24 cellular contexts compared by ENCODE assay signal in genomic region chr21:28227881-28228623, GRCh38.
DNase-seq lines count a peak whose midpoint lies in the region; ATAC-seq and TF ChIP-seq lines count a peak whose summit lies in the region.
"Had no signal": no experiment of that assay in that cellular context is flagged by ENCODE, and none has a peak within 500 bp of the region (broad histone marks: within the 10 kb centered on the region; RNA-seq: fewer than 3 reads in every experiment).

No MANE protein-coding gene starts in this region.

- intact Hi-C loops in MCF 10A (cut with micrococcal nuclease) (no loop called here), breast epithelium (cut with DNase I; ENCODE audit: low total_unique reads) (loop anchor here (2.0 kb wide), 1 partner anchor 53 kb away; no protein-coding TSS in a partner anchor), PC-3 (cut with micrococcal nuclease) (loop anchor here (5.0 kb wide), 1 partner anchor 64 kb away; no protein-coding TSS in a partner anchor), upper lobe of right lung (cut with DNase I) (no loop called here)

- CTCF ChIA-PET in MCF 10A (lab: Yijun Ruan, JAX) = interaction anchor here (0.6 kb wide), 1 partner anchor 1382 kb away, joined by 4 read pairs; no protein-coding TSS in a partner anchor
- CTCF ChIA-PET in PC-3 (lab: Charles Lee) = no interaction called here
- CTCF ChIA-PET in activated naive CD4-positive, alpha-beta T cell treated with anti-CD3 and anti-CD28 coated beads, Interleukin-2, amount 10 ng/mL, durations not matched to agents 7 days and 5 days (lab: Charles Lee) = no interaction called here

- TF ChIP-seq EP300 in gastroesophageal sphincter (IDR thresholded peaks at IDR 0.05) = no peak

- DNase-seq in MCF 10A (ENCODE audit: unreplicated experiment) (peak; percentile 23), breast epithelium (ENCODE audit: low spot score in 2 of 2) (no peak), PC-3 (peak; percentile 50), upper lobe of right lung (no peak), MG63 (no peak), GM19238 (ENCODE audit: insufficient read length, low spot score) (no peak)
- no peak for DNase-seq in activated naive CD4-positive, alpha-beta T cell treated with anti-CD3 and anti-CD28 coated beads, Interleukin-2, amount 10 ng/mL, durations not matched to agents 7 days and 5 days
- DNase-seq: activated T-cell treated with anti-CD3 and anti-CD28 coated beads, Interleukin-2, amount 50 U/mL, for 48 hours; CD4-positive, CD25-positive, alpha-beta regulatory T cell; GF-D8; HCEC 1CT; midbrain; NCI-H187 treated with DMSO at 0.1 percent for 48 hours; NCI-H446 treated with DMSO at 0.1 percent for 48 hours; stimulated activated CD4-positive, alpha-beta T cell treated with anti-CD3 and anti-CD28 coated beads, Interleukin-12 subunit alpha, Interleukin-12 subunit beta, amount 100 ng/mL, for 4 hours; substantia nigra had no signal

- H3K4me1 Mint-ChIP-seq in MCF 10A (ENCODE audit: insufficient read depth, unreplicated experiment) = peaks cover 27% of the 10 kb centered on the region
- H3K4me1 Mint-ChIP-seq in activated naive CD4-positive, alpha-beta T cell treated with anti-CD3 and anti-CD28 coated beads, Interleukin-2, amount 10 ng/mL, durations not matched to agents 7 days and 5 days = no peaks in the 10 kb centered on the region
- H3K4me1 Mint-ChIP-seq: CD4-positive, CD25-positive, alpha-beta regulatory T cell; neural progenitor cell had no signal

- no TSS peak for BruUV-seq in MCF 10A (replicated peaks; lab: Mats Ljungman, UMichigan)
- no TSS peak for BruUV-seq in PC-3 (replicated peaks; lab: Mats Ljungman, UMichigan)

- H3K27ac ChIP-seq in breast epithelium = no peak overlapping the region
- H3K27ac ChIP-seq in PC-3 (ENCODE audit: low read length) = no peak overlapping the region
- no peak overlapping the region for H3K27ac ChIP-seq in gastroesophageal sphincter
- H3K27ac ChIP-seq in upper lobe of right lung = no peak overlapping the region
- H3K27ac ChIP-seq: A549, coronary artery, neural progenitor cell, SJSA1, vagina had no signal

- H3K4me3 Mint-ChIP-seq in MCF 10A (ENCODE audit: unreplicated experiment) = no peak overlapping the region
- H3K4me3 Mint-ChIP-seq in activated naive CD4-positive, alpha-beta T cell treated with anti-CD3 and anti-CD28 coated beads, Interleukin-2, amount 10 ng/mL, durations not matched to agents 7 days and 5 days = no peak overlapping the region
- H3K4me3 Mint-ChIP-seq: CD4-positive, CD25-positive, alpha-beta regulatory T cell; neural progenitor cell; T-helper 2 cell treated with Interferon-gamma antibody and Interleukin-4, amounts not matched to agents 5 μg/mL and 100 μg/mL, for 36 hours had no signal

- H3K9me3 Mint-ChIP-seq in MCF 10A (ENCODE audit: unreplicated experiment) = no peaks in the 10 kb centered on the region
- no peaks in the 10 kb centered on the region for H3K9me3 Mint-ChIP-seq in activated naive CD4-positive, alpha-beta T cell treated with anti-CD3 and anti-CD28 coated beads, Interleukin-2, amount 10 ng/mL, durations not matched to agents 7 days and 5 days
- H3K9me3 Mint-ChIP-seq: activated naive CD4-positive, alpha-beta T cell treated with anti-CD3 and anti-CD28 coated beads, Interleukin-2, amount 50 U/mL, for 72 hours; neural progenitor cell; T-helper 2 cell treated with Interferon-gamma antibody and Interleukin-4, amounts not matched to agents 5 μg/mL and 100 μg/mL, for 36 hours had no signal

- no peak overlapping the region for H3K9ac ChIP-seq in PC-3 (ENCODE audit: low read length)
- H3K9ac ChIP-seq: neural progenitor cell had no signal

- H3K4me1 ChIP-seq in breast epithelium = no peaks in the 10 kb centered on the region
- peaks cover 43% of the 10 kb centered on the region for H3K4me1 ChIP-seq in PC-3 (ENCODE audit: insufficient read depth, low read length)
- H3K4me1 ChIP-seq in gastroesophageal sphincter = peaks cover 0 to 26% (median 0%) of the 10 kb centered on the region in 3 donors
- no peaks in the 10 kb centered on the region for H3K4me1 ChIP-seq in upper lobe of right lung
- H3K4me1 ChIP-seq: A549, neural progenitor cell, SJSA1 had no signal

- H3F3A ChIP-seq in PC-3 (ENCODE audit: low read length, unreplicated experiment) = no peaks in the 10 kb centered on the region

- H3K79me2 ChIP-seq in PC-3 (ENCODE audit: low read length) = no peaks in the 10 kb centered on the region

- no peak for TF ChIP-seq POLR2A in breast epithelium (IDR thresholded peaks at IDR 0.05)
- TF ChIP-seq POLR2A in gastroesophageal sphincter (IDR thresholded peaks at IDR 0.05) = no peak

- no peaks in the 10 kb centered on the region for H4K20me1 ChIP-seq in PC-3 (ENCODE audit: low read length)

- H3K36me3 ChIP-seq in breast epithelium (no peaks in the 10 kb centered on the region), PC-3 (ENCODE audit: low read depth, low read length) (no peaks in the 10 kb centered on the region), gastroesophageal sphincter (no peaks in the 10 kb centered on the region), upper lobe of right lung (no peaks in the 10 kb centered on the region), MG63 (no peaks in the 10 kb centered on the region)
- H3K36me3 ChIP-seq: neural progenitor cell, SJSA1, vagina had no signal

- TF ChIP-seq CTCF in MCF 10A (IDR thresholded peaks at IDR 0.05; ENCODE audit: unreplicated experiment) = no peak
- no peak for TF ChIP-seq CTCF in breast epithelium (IDR thresholded peaks at IDR 0.05)
- no peak for TF ChIP-seq CTCF in PC-3 (conservative IDR thresholded peaks at IDR 0.05; ENCODE audit: low read depth, low read length)
- no peak for TF ChIP-seq CTCF in gastroesophageal sphincter (IDR thresholded peaks at IDR 0.05)
- no peak for TF ChIP-seq CTCF in upper lobe of right lung (IDR thresholded peaks at IDR 0.05)

- H3K27me3 ChIP-seq in breast epithelium = no peaks in the 10 kb centered on the region
- H3K27me3 ChIP-seq in PC-3 (ENCODE audit: low read length) = no peaks in the 10 kb centered on the region
- no peaks in the 10 kb centered on the region for H3K27me3 ChIP-seq in gastroesophageal sphincter
- no peaks in the 10 kb centered on the region for H3K27me3 ChIP-seq in upper lobe of right lung
- no peaks in the 10 kb centered on the region for H3K27me3 ChIP-seq in MG63
- H3K27me3 ChIP-seq: neural progenitor cell, SJSA1, vagina had no signal

- H2AFZ ChIP-seq in PC-3 (ENCODE audit: low read length) = no peak overlapping the region
- H2AFZ ChIP-seq: neural progenitor cell had no signal

- H3K27ac Mint-ChIP-seq in MCF 10A (ENCODE audit: low read depth, unreplicated experiment) = peak overlapping the region; percentile 77
- no peak overlapping the region for H3K27ac Mint-ChIP-seq in activated naive CD4-positive, alpha-beta T cell treated with anti-CD3 and anti-CD28 coated beads, Interleukin-2, amount 10 ng/mL, durations not matched to agents 7 days and 5 days
- H3K27ac Mint-ChIP-seq: activated naive CD4-positive, alpha-beta T cell treated with anti-CD3 and anti-CD28 coated beads, Interleukin-2, amount 50 U/mL, for 72 hours; CD4-positive, CD25-positive, alpha-beta regulatory T cell; neural progenitor cell; T-helper 2 cell treated with Interferon-gamma antibody and Interleukin-4, amounts not matched to agents 5 μg/mL and 100 μg/mL, for 36 hours had no signal

- WGBS in gastroesophageal sphincter (ENCODE audit: low coverage in 1 of 2), 2 donors = 57 to 77% methylated on average over 3 to 4 of the region's 4 CpGs

- H3K36me3 Mint-ChIP-seq in MCF 10A (ENCODE audit: insufficient read depth, unreplicated experiment) = no peaks in the 10 kb centered on the region
- H3K36me3 Mint-ChIP-seq in activated naive CD4-positive, alpha-beta T cell treated with anti-CD3 and anti-CD28 coated beads, Interleukin-2, amount 10 ng/mL, durations not matched to agents 7 days and 5 days = no peaks in the 10 kb centered on the region
- H3K36me3 Mint-ChIP-seq: activated naive CD4-positive, alpha-beta T cell treated with anti-CD3 and anti-CD28 coated beads, Interleukin-2, amount 50 U/mL, for 72 hours; CD4-positive, CD25-positive, alpha-beta regulatory T cell; neural progenitor cell had no signal

- H3K9me3 ChIP-seq in breast epithelium = no peaks in the 10 kb centered on the region
- H3K9me3 ChIP-seq in PC-3 (ENCODE audit: low read length) = no peaks in the 10 kb centered on the region
- H3K9me3 ChIP-seq in gastroesophageal sphincter = no peaks in the 10 kb centered on the region
- H3K9me3 ChIP-seq in upper lobe of right lung = no peaks in the 10 kb centered on the region
- no peaks in the 10 kb centered on the region for H3K9me3 ChIP-seq in MG63
- H3K9me3 ChIP-seq: A549, SJSA1, vagina had no signal

- H3K4me3 ChIP-seq in breast epithelium (no peak overlapping the region), PC-3 (ENCODE audit: low read length) (no peak overlapping the region), gastroesophageal sphincter (no peak overlapping the region), upper lobe of right lung (no peak overlapping the region), MG63 (no peak overlapping the region)
- H3K4me3 ChIP-seq: A549, coronary artery, neural progenitor cell, SJSA1, vagina had no signal

- peak; percentile 23; the same call in 1 of the 2 replicates for ATAC-seq in PC-3
- ATAC-seq in gastroesophageal sphincter = peak; percentile 25
- ATAC-seq in upper lobe of right lung = peak; percentile 58
- ATAC-seq: A549; activated naive CD4-positive, alpha-beta T cell treated with anti-CD3 and anti-CD28 coated beads, Interleukin-2, amount 50 U/mL, for 72 hours had no signal

- H3K27me3 Mint-ChIP-seq in MCF 10A (ENCODE audit: insufficient read depth, unreplicated experiment) = no peaks in the 10 kb centered on the region
- H3K27me3 Mint-ChIP-seq in activated naive CD4-positive, alpha-beta T cell treated with anti-CD3 and anti-CD28 coated beads, Interleukin-2, amount 10 ng/mL, durations not matched to agents 7 days and 5 days = no peaks in the 10 kb centered on the region
- H3K27me3 Mint-ChIP-seq: CD4-positive, CD25-positive, alpha-beta regulatory T cell had no signal

- H3K4me2 ChIP-seq in PC-3 (ENCODE audit: low read length) = peak overlapping the region; percentile 23
- H3K4me2 ChIP-seq: A549, neural progenitor cell had no signal

- H3K9me2 ChIP-seq in PC-3 (replicated peaks; ENCODE audit: low read length) = no peaks in the 10 kb centered on the region

- POLR2A ChIA-PET in MCF 10A (lab: Yijun Ruan, JAX) = interaction anchor here (0.7 to 2.2 kb wide), 4 partner anchors 10 to 71 kb away, joined by 3 to 12 read pairs (median 4); no protein-coding TSS in a partner anchor
- POLR2A ChIA-PET in PC-3 (lab: Charles Lee; ENCODE audit: unreplicated experiment) = no interaction called here

Comparison
In these comparisons a context has a peak if more than half of its experiments do, and no peak if none do; other contexts are left out.
1. DNase-seq: peak in MCF 10A (single experiment) and PC-3 (single experiment); none in breast epithelium (0 of 2), upper lobe of right lung (single experiment), activated naive CD4-positive, alpha-beta T cell treated with anti-CD3 and anti-CD28 coated beads, Interleukin-2, amount 10 ng/mL, durations not matched to agents 7 days and 5 days (single experiment), MG63 (single experiment) and GM19238 (single experiment).
2. intact Hi-C loops: an anchor here in breast epithelium (2.0 kb wide) and PC-3 (5.0 kb wide); none called in MCF 10A and upper lobe of right lung.
3. Peak in every context shown above with its lines, with median percentiles within 50 percentile points of each other: ATAC-seq.